In the genomic region with DNA sequence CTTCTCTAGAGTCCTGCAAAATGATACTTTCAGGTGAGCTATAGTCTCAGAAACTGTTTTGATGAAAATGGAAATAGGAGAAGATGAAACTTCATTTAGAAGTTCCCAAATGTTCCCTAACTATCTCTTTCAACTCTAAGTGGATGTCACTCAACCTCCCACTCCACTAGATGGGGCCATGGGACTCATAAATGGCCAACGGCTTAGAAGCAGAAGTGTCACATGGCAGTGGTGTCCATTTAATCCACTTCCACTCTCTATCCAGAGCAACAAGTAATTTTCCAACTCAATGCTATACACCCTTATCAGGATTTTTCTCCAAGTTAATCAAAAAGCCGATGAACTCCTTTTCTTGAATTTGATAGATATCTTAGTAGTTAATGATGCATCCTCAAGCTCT, we compare ENCODE assay signal across 1 cellular context.
TF ChIP-seq lines count a peak whose summit lies in the region.

No MANE protein-coding gene starts in this region.

TF ChIP-seq in GM23338, 12 proteins besides CTCF, POLR2A, EP300 and RAD21 (continued from another document):
- no peak for TF ChIP-seq ZNF462 (CRISPR knock-in tag; IDR thresholded peaks at IDR 0.05)
- no peak for TF ChIP-seq JUNB (IDR thresholded peaks at IDR 0.05; ENCODE audit: unreplicated experiment)
- no peak for TF ChIP-seq POLR2AphosphoS5 (IDR thresholded peaks at IDR 0.05; ENCODE audit: low read depth)
- no peak for TF ChIP-seq CREB1 (CRISPR knock-in tag; IDR thresholded peaks at IDR 0.05; ENCODE audit: low read depth)
- TF ChIP-seq ZNF114 (CRISPR knock-in tag; IDR thresholded peaks at IDR 0.05): no peak
- no peak for TF ChIP-seq STAT1 (IDR thresholded peaks at IDR 0.05; ENCODE audit: unreplicated experiment)
- TF ChIP-seq EZH2 (IDR thresholded peaks at IDR 0.05; ENCODE audit: low read depth, unreplicated experiment): no peak
